17 cellular contexts compared by ENCODE assay signal in genomic region chr10:28891058-28891713, GRCh38.
DNase-seq lines count a peak whose midpoint lies in the region; ATAC-seq and TF ChIP-seq lines count a peak whose summit lies in the region.
"Had no signal": no experiment of that assay in that cellular context is flagged by ENCODE, and none has a peak within 500 bp of the region (broad histone marks: within the 10 kb centered on the region; RNA-seq: fewer than 3 reads in every experiment).

No MANE protein-coding gene starts in this region.

- H3K27ac Mint-ChIP-seq in activated T-helper 2 cell treated with anti-CD3 and anti-CD28 coated beads, Interferon-gamma antibody, Interleukin-2, Interleukin-4, amounts not matched to agents 10 μg/mL and 5 μg/mL and 100 μg/mL, durations not matched to agents 14 hours and 24 hours and 36 hours, result no peak overlapping the region
- H3K27ac Mint-ChIP-seq: GM23338, natural killer cell had no signal

- H3K36me3 ChIP-seq in left ventricle myocardium inferior (no peaks in the 10 kb centered on the region), upper lobe of right lung (no peaks in the 10 kb centered on the region)
- H3K36me3 ChIP-seq: BLaER1, esophagus muscularis mucosa, suprapubic skin had no signal

- no peaks in the 10 kb centered on the region for H3K4me1 Mint-ChIP-seq in activated T-helper 2 cell treated with anti-CD3 and anti-CD28 coated beads, Interferon-gamma antibody, Interleukin-2, Interleukin-4, amounts not matched to agents 10 μg/mL and 5 μg/mL and 100 μg/mL, durations not matched to agents 14 hours and 24 hours and 36 hours (ENCODE audit: low read depth)
- H3K4me1 Mint-ChIP-seq: GM23338, natural killer cell had no signal

- H3K36me3 Mint-ChIP-seq in activated T-helper 2 cell treated with anti-CD3 and anti-CD28 coated beads, Interferon-gamma antibody, Interleukin-2, Interleukin-4, amounts not matched to agents 10 μg/mL and 5 μg/mL and 100 μg/mL, durations not matched to agents 14 hours and 24 hours and 36 hours (ENCODE audit: low read depth), result no peaks in the 10 kb centered on the region
- H3K36me3 Mint-ChIP-seq: natural killer cell had no signal

- H3K4me3 ChIP-seq in left ventricle myocardium inferior (no peak overlapping the region), upper lobe of right lung (no peak overlapping the region)
- H3K4me3 ChIP-seq: BLaER1, esophagus muscularis mucosa, GM23338, suprapubic skin had no signal

- H3K4me1 ChIP-seq in left ventricle myocardium inferior (no peaks in the 10 kb centered on the region), upper lobe of right lung (no peaks in the 10 kb centered on the region)
- H3K4me1 ChIP-seq: suprapubic skin had no signal

- H3K27me3 ChIP-seq in left ventricle myocardium inferior (ENCODE audit: low read depth), result no peaks in the 10 kb centered on the region
- no peaks in the 10 kb centered on the region for H3K27me3 ChIP-seq in upper lobe of right lung
- H3K27me3 ChIP-seq: BLaER1, esophagus muscularis mucosa, suprapubic skin had no signal

- H3K9me3 Mint-ChIP-seq in activated T-helper 2 cell treated with anti-CD3 and anti-CD28 coated beads, Interferon-gamma antibody, Interleukin-2, Interleukin-4, amounts not matched to agents 10 μg/mL and 5 μg/mL and 100 μg/mL, durations not matched to agents 14 hours and 24 hours and 36 hours, result no peaks in the 10 kb centered on the region
- H3K9me3 Mint-ChIP-seq: GM23338, natural killer cell had no signal

- ATAC-seq in Right ventricle myocardium superior (ENCODE audit: poor library complexity) (peak; percentile 63), left ventricle myocardium superior (peak; percentile 77), upper lobe of right lung (peak; percentile 29), HG03045 (IDR thresholded peaks at IDR 0.05; ENCODE audit: unreplicated experiment) (no peak), sciatic nerve (no peak)
- ATAC-seq: GM23338, natural killer cell, Panc1 had no signal

- peaks cover 2% of the 10 kb centered on the region for H3K27me3 Mint-ChIP-seq in activated T-helper 2 cell treated with anti-CD3 and anti-CD28 coated beads, Interferon-gamma antibody, Interleukin-2, Interleukin-4, amounts not matched to agents 10 μg/mL and 5 μg/mL and 100 μg/mL, durations not matched to agents 14 hours and 24 hours and 36 hours (ENCODE audit: low read depth)

- no peak overlapping the region for H3K4me3 Mint-ChIP-seq in activated T-helper 2 cell treated with anti-CD3 and anti-CD28 coated beads, Interferon-gamma antibody, Interleukin-2, Interleukin-4, amounts not matched to agents 10 μg/mL and 5 μg/mL and 100 μg/mL, durations not matched to agents 14 hours and 24 hours and 36 hours (ENCODE audit: low read depth)
- H3K4me3 Mint-ChIP-seq: GM23338, natural killer cell had no signal

- H3K9me3 ChIP-seq in left ventricle myocardium inferior (replicated peaks), result no peaks in the 10 kb centered on the region
- H3K9me3 ChIP-seq in upper lobe of right lung, result no peaks in the 10 kb centered on the region
- H3K9me3 ChIP-seq: esophagus muscularis mucosa, suprapubic skin had no signal

- no peak for DNase-seq in Right ventricle myocardium superior
- no peak for DNase-seq in left ventricle myocardium inferior
- DNase-seq in NOMO-1 treated with dmso at 0.1 percent for 144 hours (lab: John Stamatoyannopoulos, UW; ENCODE audit: unreplicated experiment), result peak; percentile 22
- DNase-seq in left ventricle myocardium superior, result no peak
- DNase-seq in upper lobe of right lung, result no peak
- DNase-seq in activated T-helper 2 cell treated with anti-CD3 and anti-CD28 coated beads, Interferon-gamma antibody, Interleukin-2, Interleukin-4, amounts not matched to agents 10 μg/mL and 5 μg/mL and 100 μg/mL, durations not matched to agents 14 hours and 24 hours and 36 hours (ENCODE audit: low spot score), result no peak
- DNase-seq in sciatic nerve (ENCODE audit: low spot score), result no peak
- DNase-seq: activated CD4-positive, alpha-beta T cell treated with anti-CD3 and anti-CD28 coated beads for 4 hours; natural killer cell; NCI-H1105 treated with DMSO at 0.1 percent for 48 hours; NCI-H2171 had no signal

- H3K27ac ChIP-seq in left ventricle myocardium inferior (replicated peaks) (no peak overlapping the region), upper lobe of right lung (no peak overlapping the region)
- H3K27ac ChIP-seq: BLaER1, esophagus muscularis mucosa, suprapubic skin had no signal

- TF ChIP-seq CTCF in left ventricle myocardium inferior (IDR thresholded peaks at IDR 0.05; ENCODE audit: borderline replicate concordance) (no peak), upper lobe of right lung (IDR thresholded peaks at IDR 0.05) (no peak)

- intact Hi-C loops in Right ventricle myocardium superior (cut with DNase I), result loop anchor here (10.0 kb wide), 1 partner anchor 206 kb away; no protein-coding TSS in a partner anchor
- intact Hi-C loops in left ventricle myocardium inferior (cut with micrococcal nuclease), result no loop called here
- intact Hi-C loops in left ventricle myocardium superior (cut with micrococcal nuclease), result no loop called here
- intact Hi-C loops in upper lobe of right lung (cut with DNase I), result no loop called here
- intact Hi-C loops in activated T-helper 2 cell treated with anti-CD3 and anti-CD28 coated beads, Interferon-gamma antibody, Interleukin-2, Interleukin-4, amounts not matched to agents 10 μg/mL and 5 μg/mL and 100 μg/mL, durations not matched to agents 14 hours and 24 hours and 36 hours (cut with micrococcal nuclease), result loop anchor here (5.0 kb wide), 1 partner anchor 214 kb away; the partner anchor contains the start of gene BAMBI
- intact Hi-C loops in sciatic nerve (cut with DNase I), result no loop called here

Comparison
In these comparisons a context has a peak if more than half of its experiments do, and no peak if none do; other contexts are left out.
1. intact Hi-C loops: an anchor here in Right ventricle myocardium superior (10.0 kb wide) and activated T-helper 2 cell treated with anti-CD3 and anti-CD28 coated beads, Interferon-gamma antibody, Interleukin-2, Interleukin-4, amounts not matched to agents 10 μg/mL and 5 μg/mL and 100 μg/mL, durations not matched to agents 14 hours and 24 hours and 36 hours (5.0 kb wide); none called in left ventricle myocardium inferior, left ventricle myocardium superior, upper lobe of right lung and sciatic nerve.
2. ATAC-seq: peak in Right ventricle myocardium superior (single experiment), left ventricle myocardium superior (single experiment) and upper lobe of right lung (single experiment); none in HG03045 (single experiment) and sciatic nerve (single experiment).